Comparison of ENCODE assay signal across 15 cellular contexts in genomic region chr10:107450056-107450455, GRCh38.
"Had no signal": no experiment of that assay in that cellular context is flagged by ENCODE, and none has a peak within 500 bp of the region (broad histone marks: within the 10 kb centered on the region; RNA-seq: fewer than 3 reads in every experiment).

No MANE protein-coding gene starts in this region.

- DNase-seq: activated CD4-positive, alpha-beta T cell treated with anti-CD3 and anti-CD28 coated beads, Interleukin-2, amount 50 U/mL, for 4 hours; activated CD4-positive, CD25-positive, alpha-beta regulatory T cell treated with anti-CD3 and anti-CD28 coated beads, Interleukin-2, amount 50 U/mL, for 72 hours; activated naive CD4-positive, alpha-beta T cell treated with anti-CD3 and anti-CD28 coated beads, Interleukin-2, amount 50 U/mL, for 16 hours; activated T-cell treated with anti-CD3 and anti-CD28 coated beads, Interleukin-2, amount 50 U/mL, for 1 hour; adrenal gland; body of pancreas; effector memory CD8-positive, alpha-beta T cell; left ventricle myocardium inferior; mesenchymal stem cell; nephron progenitor cell; right lobe of liver; stimulated activated CD4-positive, alpha-beta T cell treated with anti-CD3 and anti-CD28 coated beads, Interleukin-2, amount 100 ng/mL, for 24 hours; stimulated activated naive CD4-positive, alpha-beta T cell treated with Interleukin-2 at 50 U/mL for 16 hours; upper lobe of left lung had no signal

- ATAC-seq: body of pancreas; effector memory CD8-positive, alpha-beta T cell; gastroesophageal sphincter; right lobe of liver had no signal
